In genomic region chr17:72362466-72363335, GRCh38 we compare ENCODE assay signal across 20 cellular contexts.
DNase-seq lines count a peak whose midpoint lies in the region; ATAC-seq and TF ChIP-seq lines count a peak whose summit lies in the region.
"Had no signal": no experiment of that assay in that cellular context is flagged by ENCODE, and none has a peak within 500 bp of the region (broad histone marks: within the 10 kb centered on the region; RNA-seq: fewer than 3 reads in every experiment).

No MANE protein-coding gene starts in this region.

- intact Hi-C loops in PC-3 (cut with micrococcal nuclease) (loop anchor here (1.0 kb wide), 1 partner anchor 29 kb away; no protein-coding TSS in a partner anchor), posterior cingulate gyrus (cut with DNase I) (no loop called here)

- ATAC-seq in PC-3 (peak; percentile 85), GM18868 (IDR thresholded peaks at IDR 0.05; ENCODE audit: unreplicated experiment) (no peak)
- ATAC-seq: activated CD8-positive, alpha-beta T cell treated with anti-CD3 and anti-CD28 coated beads, Interleukin-2, amount 10 ng/mL, durations not matched to agents 7 days and 5 days; stimulated activated naive B cell treated with anti-CD40 and anti-IgM and Interleukin-4, amounts not matched to agents 10 μg/mL and 1 μg/mL and 100 μg/mL, for 72 hours had no signal

- 0 out of 2 replicates have a peak overlapping the region, but pooled peaks have one; percentile 1 for H3K4me3 ChIP-seq in PC-3 (ENCODE audit: low read length)
- H3K4me3 ChIP-seq: esophagus squamous epithelium, Peyer's patch had no signal

- peak overlapping the region; percentile 59 for H3K4me2 ChIP-seq in PC-3 (ENCODE audit: low read length)

- H3K4me1 ChIP-seq in PC-3 (ENCODE audit: insufficient read depth, low read length) = peaks cover 47% of the 10 kb centered on the region
- H3K4me1 ChIP-seq: Peyer's patch had no signal

- no peaks in the 10 kb centered on the region for H3K36me3 Mint-ChIP-seq in mesothelial cell of epicardium
- H3K36me3 Mint-ChIP-seq: immature natural killer cell; stimulated activated naive B cell treated with anti-CD40 and anti-IgM and Interleukin-4, amounts not matched to agents 10 μg/mL and 1 μg/mL and 100 μg/mL, for 72 hours had no signal

- DNase-seq in Daoy (ENCODE audit: low read depth) (peak; percentile 88), PC-3 (peak; percentile 97), caudate nucleus (lab: John Stamatoyannopoulos, UW) (peak in 32 of 61 donors; percentile 7 to 81 (median 46)), mesothelial cell of epicardium (ENCODE audit: low spot score in 2 of 2, unreplicated experiment in 2 of 2) (no peak), posterior cingulate gyrus (no peak), NOMO-1 treated with DMSO at 0.1 percent for 48 hours (lab: John Stamatoyannopoulos, UW; ENCODE audit: unreplicated experiment) (no peak)
- DNase-seq in activated CD4-positive, CD25-positive, alpha-beta regulatory T cell treated with anti-CD3 and anti-CD28 coated beads, Interleukin-2, amount 50 U/mL, for 72 hours = no peak
- DNase-seq: activated CD8-positive, alpha-beta T cell treated with anti-CD3 and anti-CD28 coated beads, Interleukin-2, amount 10 ng/mL, durations not matched to agents 7 days and 5 days; activated naive CD4-positive, alpha-beta T cell treated with anti-CD3 and anti-CD28 coated beads for 36 hours; C1 segment of cervical spinal cord; esophagus squamous epithelium; GF-D8; H7; immature natural killer cell; NCI-H1048; NCI-H345; Peyer's patch; stimulated activated CD4-positive, alpha-beta T cell treated with anti-CD3 and anti-CD28 coated beads, Interleukin-4, amount 100 ng/mL, for 1 hour; stimulated activated naive B cell treated with anti-CD40 and anti-IgM and Interleukin-4, amounts not matched to agents 10 μg/mL and 1 μg/mL and 100 μg/mL, for 72 hours had no signal

- no peak overlapping the region for H2AFZ ChIP-seq in PC-3 (ENCODE audit: low read length)

- H4K20me1 ChIP-seq in PC-3 (ENCODE audit: low read length) = no peaks in the 10 kb centered on the region

- TF ChIP-seq CTCF in PC-3 (conservative IDR thresholded peaks at IDR 0.05; ENCODE audit: low read depth, low read length) (no peak), mesothelial cell of epicardium (IDR thresholded peaks at IDR 0.05; ENCODE audit: unreplicated experiment) (no peak)

- POLR2A ChIA-PET in PC-3 (lab: Charles Lee; ENCODE audit: unreplicated experiment) = interaction anchor here (0.6 to 1.0 kb wide), 3 partner anchors 60 to 420 kb away, joined by 4 to 8 read pairs (median 4); no protein-coding TSS in a partner anchor

- no peaks in the 10 kb centered on the region for H3K79me2 ChIP-seq in PC-3 (ENCODE audit: low read length)

- CTCF ChIA-PET in PC-3 (lab: Charles Lee) = no interaction called here

- H3K9me3 ChIP-seq in PC-3 (ENCODE audit: low read length) = no peaks in the 10 kb centered on the region
- H3K9me3 ChIP-seq: esophagus squamous epithelium, Peyer's patch had no signal

- H3K27me3 Mint-ChIP-seq in mesothelial cell of epicardium (ENCODE audit: low read depth) = no peaks in the 10 kb centered on the region
- H3K27me3 Mint-ChIP-seq: stimulated activated naive B cell treated with anti-CD40 and anti-IgM and Interleukin-4, amounts not matched to agents 10 μg/mL and 1 μg/mL and 100 μg/mL, for 72 hours had no signal

- H3K4me1 Mint-ChIP-seq in mesothelial cell of epicardium = peaks cover 23% of the 10 kb centered on the region
- H3K4me1 Mint-ChIP-seq: immature natural killer cell; stimulated activated naive B cell treated with anti-CD40 and anti-IgM and Interleukin-4, amounts not matched to agents 10 μg/mL and 1 μg/mL and 100 μg/mL, for 72 hours had no signal

- H3F3A ChIP-seq in PC-3 (ENCODE audit: low read length, unreplicated experiment) = no peaks in the 10 kb centered on the region

- H3K27me3 ChIP-seq in PC-3 (ENCODE audit: low read length) = no peaks in the 10 kb centered on the region
- H3K27me3 ChIP-seq: Peyer's patch had no signal

- H3K9ac ChIP-seq in PC-3 (ENCODE audit: low read length) = peak overlapping the region; percentile 74

- H3K27ac ChIP-seq in PC-3 (ENCODE audit: low read length) (peak overlapping the region; percentile 93), caudate nucleus (ENCODE audit: low read depth, low read length) (peak overlapping the region; percentile 93)
- H3K27ac ChIP-seq: esophagus squamous epithelium, Peyer's patch had no signal

- no peaks in the 10 kb centered on the region for H3K9me2 ChIP-seq in PC-3 (replicated peaks; ENCODE audit: low read length)

- no peak overlapping the region for H3K4me3 Mint-ChIP-seq in mesothelial cell of epicardium
- H3K4me3 Mint-ChIP-seq: activated CD8-positive, alpha-beta T cell treated with anti-CD3 and anti-CD28 coated beads, Interleukin-2, amount 10 ng/mL, durations not matched to agents 7 days and 5 days; activated naive CD4-positive, alpha-beta T cell treated with anti-CD3 and anti-CD28 coated beads for 36 hours; immature natural killer cell; stimulated activated naive B cell treated with anti-CD40 and anti-IgM and Interleukin-4, amounts not matched to agents 10 μg/mL and 1 μg/mL and 100 μg/mL, for 72 hours had no signal

- H3K27ac Mint-ChIP-seq in mesothelial cell of epicardium = peak overlapping the region; percentile 25
- H3K27ac Mint-ChIP-seq: activated CD8-positive, alpha-beta T cell treated with anti-CD3 and anti-CD28 coated beads, Interleukin-2, amount 10 ng/mL, durations not matched to agents 7 days and 5 days; activated naive CD4-positive, alpha-beta T cell treated with anti-CD3 and anti-CD28 coated beads for 36 hours; immature natural killer cell; stimulated activated naive B cell treated with anti-CD40 and anti-IgM and Interleukin-4, amounts not matched to agents 10 μg/mL and 1 μg/mL and 100 μg/mL, for 72 hours had no signal

- BruUV-seq in PC-3 (replicated peaks; lab: Mats Ljungman, UMichigan) = no TSS peak

- H3K9me3 Mint-ChIP-seq in mesothelial cell of epicardium = peaks cover 2% of the 10 kb centered on the region
- H3K9me3 Mint-ChIP-seq: activated naive CD4-positive, alpha-beta T cell treated with anti-CD3 and anti-CD28 coated beads for 36 hours had no signal

- H3K36me3 ChIP-seq in PC-3 (ENCODE audit: low read depth, low read length) = no peaks in the 10 kb centered on the region
- H3K36me3 ChIP-seq: esophagus squamous epithelium, Peyer's patch had no signal

Comparison
In these comparisons a context has a peak if more than half of its experiments do, and no peak if none do; other contexts are left out.
1. DNase-seq: peak in Daoy (single experiment), PC-3 (single experiment) and caudate nucleus (32 of 61); none in mesothelial cell of epicardium (0 of 2), posterior cingulate gyrus (0 of 10), NOMO-1 treated with DMSO at 0.1 percent for 48 hours (single experiment) and activated CD4-positive, CD25-positive, alpha-beta regulatory T cell treated with anti-CD3 and anti-CD28 coated beads, Interleukin-2, amount 50 U/mL, for 72 hours (single experiment).